ENCODE assay signal across 29 cellular contexts in the genomic region with DNA sequence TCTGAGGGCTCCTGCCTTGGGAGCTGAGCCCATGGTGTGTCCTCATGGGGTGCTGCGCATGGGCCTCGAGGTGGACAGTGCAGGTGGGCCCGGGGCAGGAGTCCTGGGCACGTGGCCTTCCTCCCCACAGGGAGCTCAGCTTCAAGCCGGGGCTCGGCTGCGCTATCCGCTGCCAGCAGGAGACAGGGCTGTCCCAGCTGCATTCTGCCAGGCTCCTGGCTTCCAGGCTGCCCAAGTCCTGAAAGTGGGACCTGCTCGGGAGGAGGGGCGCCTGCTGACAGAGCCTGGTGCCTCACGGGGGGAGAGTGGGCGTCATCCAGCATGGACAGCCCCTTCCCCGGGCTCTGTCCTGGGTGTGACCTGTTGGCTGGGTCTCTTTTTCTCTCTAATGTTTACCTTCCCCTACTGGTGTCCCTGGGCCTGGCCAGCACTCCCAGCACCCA. TPM values are rescaled to one million over a fixed set of nuclear protein-coding genes. Genes with fewer than 3 reads are reported as not detected.
DNase-seq lines count a peak whose midpoint lies in the region; ATAC-seq and TF ChIP-seq lines count a peak whose summit lies in the region.
"Had no signal": no experiment of that assay in that cellular context is flagged by ENCODE, and none has a peak within 500 bp of the region (broad histone marks: within the 10 kb centered on the region; RNA-seq: fewer than 3 reads in every experiment).

No MANE protein-coding gene starts in this region.

- peaks cover 4% of the 10 kb centered on the region; the same call in 1 of the 2 replicates for H3K36me3 ChIP-seq in GM23338 (ENCODE audit: insufficient read depth)
- H3K36me3 ChIP-seq in hepatocyte (replicated peaks; ENCODE audit: insufficient read depth, low read depth) = no peaks in the 10 kb centered on the region
- peaks cover 19 to 30% (median 24%) of the 10 kb centered on the region in 4 donors for H3K36me3 ChIP-seq in stomach
- H3K36me3 ChIP-seq in H7 (replicated peaks; ENCODE audit: control insufficient read depth, insufficient read depth, low read length) = peaks cover 4% of the 10 kb centered on the region
- H3K36me3 ChIP-seq: neural progenitor cell had no signal

- H3K79me2 ChIP-seq in GM23338 (replicated peaks; ENCODE audit: insufficient read depth) (peaks cover 53% of the 10 kb centered on the region), hepatocyte (peaks cover 62% of the 10 kb centered on the region)

- H3K4me1 ChIP-seq in GM23338 (ENCODE audit: insufficient read depth) = peaks cover 9% of the 10 kb centered on the region; the same call in 1 of the 2 replicates
- H3K4me1 ChIP-seq in hepatocyte (ENCODE audit: insufficient read depth) = peaks cover 31% of the 10 kb centered on the region
- peaks cover 48 to 65% (median 63%) of the 10 kb centered on the region in 4 donors for H3K4me1 ChIP-seq in stomach

- no peaks in the 10 kb centered on the region for H3K9me3 ChIP-seq in hepatocyte (ENCODE audit: low read depth)
- H3K9me3 ChIP-seq in stomach = no peaks in the 10 kb centered on the region
- H3K9me3 ChIP-seq: ascending aorta, heart left ventricle, left ventricle myocardium inferior, psoas muscle had no signal

- no peak for TF ChIP-seq CTCF in GM23338 (conservative IDR thresholded peaks at IDR 0.05; ENCODE audit: low read depth in 2 of 2)
- no peak for TF ChIP-seq CTCF in hepatocyte (IDR thresholded peaks at IDR 0.05; ENCODE audit: poor library complexity)
- no peak for TF ChIP-seq CTCF in stomach (IDR thresholded peaks at IDR 0.05)

- no peak for TF ChIP-seq POLR2A in stomach (IDR thresholded peaks at IDR 0.05)

- peaks cover 13% of the 10 kb centered on the region for H3K4me1 Mint-ChIP-seq in GM23338
- no peaks in the 10 kb centered on the region for H3K4me1 Mint-ChIP-seq in activated T-helper 17 cell treated with anti-CD3 and anti-CD28 coated beads, Interleukin-2, amount 50 U/mL, for 72 hours

- H3K36me3 Mint-ChIP-seq in GM23338 (ENCODE audit: low read depth) = peaks cover 28% of the 10 kb centered on the region
- H3K36me3 Mint-ChIP-seq in activated T-helper 17 cell treated with anti-CD3 and anti-CD28 coated beads, Interleukin-2, amount 50 U/mL, for 72 hours (ENCODE audit: low read depth) = peaks cover 7% of the 10 kb centered on the region
- H3K36me3 Mint-ChIP-seq: CD4-positive, CD25-positive, alpha-beta regulatory T cell had no signal

- H3K27me3 Mint-ChIP-seq in GM23338 (ENCODE audit: insufficient read depth, low read depth, poor library complexity) = peaks cover 14% of the 10 kb centered on the region
- H3K27me3 Mint-ChIP-seq in activated T-helper 17 cell treated with anti-CD3 and anti-CD28 coated beads, Interleukin-2, amount 50 U/mL, for 72 hours = no peaks in the 10 kb centered on the region
- H3K27me3 Mint-ChIP-seq: CD4-positive, CD25-positive, alpha-beta regulatory T cell had no signal

- H3K4me3 Mint-ChIP-seq in GM23338 = no peak overlapping the region
- no peak overlapping the region for H3K4me3 Mint-ChIP-seq in activated T-helper 17 cell treated with anti-CD3 and anti-CD28 coated beads, Interleukin-2, amount 50 U/mL, for 72 hours
- H3K4me3 Mint-ChIP-seq: activated T-cell treated with anti-CD3 and anti-CD28 coated beads, Interleukin-2, amount 50 U/mL, for 4 hours; CD4-positive, CD25-positive, alpha-beta regulatory T cell; neural progenitor cell had no signal

- no peaks in the 10 kb centered on the region for H3K27me3 ChIP-seq in GM23338 (ENCODE audit: insufficient read depth)
- H3K27me3 ChIP-seq in hepatocyte = no peaks in the 10 kb centered on the region
- H3K27me3 ChIP-seq in stomach = no peaks in the 10 kb centered on the region
- no peaks in the 10 kb centered on the region for H3K27me3 ChIP-seq in H7 (ENCODE audit: control insufficient read depth, insufficient read depth, low read length)
- H3K27me3 ChIP-seq: ascending aorta, heart left ventricle, neural progenitor cell had no signal

- H3K4me3 ChIP-seq in GM23338 (no peak overlapping the region), hepatocyte (no peak overlapping the region), stomach (peak overlapping the region in 1 of 4 donors; percentile 13), H7 (ENCODE audit: insufficient read depth, low read depth, low read length) (no peak overlapping the region)
- H3K4me3 ChIP-seq: ascending aorta, GM23248, heart left ventricle, left ventricle myocardium inferior, neural progenitor cell, psoas muscle had no signal

- H3K27ac ChIP-seq in GM23338 (ENCODE audit: low read depth) (0 out of 2 replicates have a peak overlapping the region, but pooled peaks have one; percentile 9), hepatocyte (peak overlapping the region; percentile 92), stomach (peak overlapping the region; percentile 54 to 96 (median 77))
- H3K27ac ChIP-seq: ascending aorta, GM23248, heart left ventricle, left ventricle myocardium inferior, neural progenitor cell, psoas muscle had no signal

- H3K4me2 ChIP-seq in GM23338 = no peak overlapping the region
- H3K4me2 ChIP-seq in hepatocyte = peak overlapping the region; percentile 28
- H3K4me2 ChIP-seq: neural progenitor cell had no signal

- no peak overlapping the region for H2AFZ ChIP-seq in GM23338
- H2AFZ ChIP-seq in hepatocyte = no peak overlapping the region
- H2AFZ ChIP-seq: GM23248, neural progenitor cell had no signal

- intact Hi-C loops in stomach (cut with DNase I; ENCODE audit: low total_unique reads) = no loop called here

- H3K9me2 ChIP-seq in GM23338 (ENCODE audit: insufficient read depth) (no peaks in the 10 kb centered on the region), hepatocyte (replicated peaks; ENCODE audit: insufficient read depth) (no peaks in the 10 kb centered on the region)

- H4K20me1 ChIP-seq in GM23338 (replicated peaks; ENCODE audit: insufficient read depth) = no peaks in the 10 kb centered on the region; the same call in none of the 2 replicates
- peaks cover 27% of the 10 kb centered on the region for H4K20me1 ChIP-seq in hepatocyte (ENCODE audit: insufficient read depth, poor library complexity, severe bottlenecking)

- no peak for TF ChIP-seq EP300 in stomach (IDR thresholded peaks at IDR 0.05)

- H3K9me3 Mint-ChIP-seq in GM23338 = no peaks in the 10 kb centered on the region; the same call in 2 of the 3 replicates
- no peaks in the 10 kb centered on the region for H3K9me3 Mint-ChIP-seq in activated T-helper 17 cell treated with anti-CD3 and anti-CD28 coated beads, Interleukin-2, amount 50 U/mL, for 72 hours
- H3K9me3 Mint-ChIP-seq: activated T-cell treated with anti-CD3 and anti-CD28 coated beads, Interleukin-2, amount 50 U/mL, for 4 hours; CD4-positive, CD25-positive, alpha-beta regulatory T cell; neural progenitor cell had no signal

- DNase-seq in GM23338 (ENCODE audit: low spot score) (no peak), hepatocyte (ENCODE audit: low spot score) (peak; percentile 63), stomach (no peak), globus pallidus (ENCODE audit: low spot score) (no peak), NCI-H524 treated with DMSO at 0.1 percent for 48 hours (lab: John Stamatoyannopoulos, UW) (no peak), H7 (no peak)
- DNase-seq: activated naive CD4-positive, alpha-beta T cell treated with anti-CD3 and anti-CD28 coated beads, Interleukin-2, amount 50 U/mL, for 16 hours; activated T-cell treated with anti-CD3 and anti-CD28 coated beads, Interleukin-2, amount 50 U/mL, for 4 hours; CD4-positive, CD25-positive, alpha-beta regulatory T cell; cerebellar nuclear complex; DMS53; GM23248; heart left ventricle; Karpas-422; left ventricle myocardium inferior; NCI-H1048; NCI-H2081; NCI-H446; psoas muscle; RPMI8226; stimulated activated CD4-positive, alpha-beta T cell treated with anti-CD3 and anti-CD28 coated beads, Interleukin-4, amount 100 ng/mL, for 1 hour; T-helper 9 cell had no signal

- H3K27ac Mint-ChIP-seq in GM23338 = no peak overlapping the region
- no peak overlapping the region for H3K27ac Mint-ChIP-seq in activated T-helper 17 cell treated with anti-CD3 and anti-CD28 coated beads, Interleukin-2, amount 50 U/mL, for 72 hours
- H3K27ac Mint-ChIP-seq: neural progenitor cell had no signal

- H3F3A ChIP-seq in GM23338 (replicated peaks; ENCODE audit: low read depth) = peaks cover 10% of the 10 kb centered on the region; the same call in 1 of the 2 replicates

- WGBS in hepatocyte (ENCODE audit: low lambda C conversion rate, missing lambda C conversion rate) = 82% methylated on average over 13 of the region's 13 CpGs
- WGBS in stomach, 5 donors = 53 to 79% (median 58%) methylated on average over 4 to 13 of the region's 13 CpGs

- no peak for ATAC-seq in GM23338
- peak; percentile 6 for ATAC-seq in activated T-helper 17 cell treated with anti-CD3 and anti-CD28 coated beads, Interleukin-2, amount 50 U/mL, for 72 hours (replicated peaks)
- ATAC-seq in GM18520 (IDR thresholded peaks at IDR 0.05; ENCODE audit: unreplicated experiment) = no peak
- ATAC-seq: heart left ventricle, psoas muscle, SK-N-SH treated with all-trans-retinoic acid at 6 μM for 48 hours had no signal

RNA-seq across cellular contexts. Expression of a gene that starts 7.1 kb away (rescaled TPM):
- 133 and 143 TPM in 2 replicates for total RNA-seq in GM23338 (2014; rRNA removed; shearing (Covaris generic))
- 36.4 and 41.4 TPM in 2 replicates for polyA plus RNA-seq in GM23338 (2016; fragmentation: Nextera tagmentation; extraction: Ambion mirVana)
- 10 to 100 TPM; 49.8 to 80.1 TPM for total RNA-seq in activated T-helper 17 cell treated with anti-CD3 and anti-CD28 coated beads, Interleukin-2, amount 50 U/mL, for 72 hours
- 55.1 and 73.4 TPM in 2 replicates for total RNA-seq in hepatocyte
- 30.0 and 37.4 TPM in 2 replicates for polyA plus RNA-seq in hepatocyte
- total RNA-seq in stomach = 100 to 1,000 TPM in 1 of 5 donors, 10 to 100 TPM in 4; 20.9 to 204 (median 58.9) TPM
- 10 to 100 TPM; 27.1 to 39.5 (median 37.3) TPM for polyA plus RNA-seq in stomach
- 147 and 153 TPM in 2 replicates for total RNA-seq in H7 (2014; rRNA removed; shearing (Covaris generic))

RNA-seq across cellular contexts. Expression of a gene that starts 14.3 kb away (rescaled TPM):
- 3.7 and 4.1 TPM in 2 replicates for total RNA-seq in GM23338 (2014; rRNA removed; shearing (Covaris generic))
- 8.7 and 11.6 TPM in 2 replicates for polyA plus RNA-seq in GM23338 (2016; fragmentation: Nextera tagmentation; extraction: Ambion mirVana)
- under 1 TPM; 0.28 to 0.34 TPM for total RNA-seq in activated T-helper 17 cell treated with anti-CD3 and anti-CD28 coated beads, Interleukin-2, amount 50 U/mL, for 72 hours
- 4.1 and 8.3 TPM in 2 replicates for total RNA-seq in hepatocyte
- polyA plus RNA-seq in hepatocyte = 11.3 and 15.0 TPM in 2 replicates
- total RNA-seq in stomach = 100 to 1,000 TPM in 1 of 5 donors, 10 to 100 TPM in 1, not detected in 3; 27.2 to 114 TPM
- polyA plus RNA-seq in stomach = 10 to 100 TPM; 15.1 to 63.4 (median 20.3) TPM
- 9.2 and 10.7 TPM in 2 replicates for total RNA-seq in H7 (2014; rRNA removed; shearing (Covaris generic))
- total RNA-seq: activated T-cell treated with anti-CD3 and anti-CD28 coated beads, Interleukin-2, amount 50 U/mL, for 4 hours; ascending aorta; CD4-positive, CD25-positive, alpha-beta regulatory T cell; GM23248; skeletal muscle tissue had no signal

RNA-seq across cellular contexts. Expression of a gene that starts 27.0 kb away (rescaled TPM):
- 75.5 and 107 TPM in 2 replicates for total RNA-seq in GM23338 (2014; rRNA removed; shearing (Covaris generic))
- polyA plus RNA-seq in GM23338 (2016; fragmentation: Nextera tagmentation; extraction: Ambion mirVana) (18.5 and 21.1 TPM in 2 replicates), hepatocyte (35.9 and 49.3 TPM in 2 replicates), stomach (10 to 100 TPM; 10.4 to 58.9 (median 22.7) TPM)
- total RNA-seq in activated T-helper 17 cell treated with anti-CD3 and anti-CD28 coated beads, Interleukin-2, amount 50 U/mL, for 72 hours = 100 to 1,000 TPM in 1 of 2 donors, 10 to 100 TPM in 1; 71.8 to 122 TPM
- total RNA-seq in hepatocyte (40.2 and 60.6 TPM in 2 replicates), stomach (100 to 1,000 TPM in 3 of 5 donors, 10 to 100 TPM in 2; 88.5 to 776 (median 459) TPM)
- total RNA-seq in H7 (2014; rRNA removed; shearing (Covaris generic)) = 45.6 and 64.4 TPM in 2 replicates

RNA-seq across cellular contexts. Expression of a gene that starts 33.7 kb away (rescaled TPM):
- 2.4 and 6.2 TPM in 2 replicates for total RNA-seq in GM23338 (2014; rRNA removed; shearing (Covaris generic))
- polyA plus RNA-seq in GM23338 (2016; fragmentation: Nextera tagmentation; extraction: Ambion mirVana) = 1.0 TPM in 2 replicates
- total RNA-seq in activated T-helper 17 cell treated with anti-CD3 and anti-CD28 coated beads, Interleukin-2, amount 50 U/mL, for 72 hours = 1 to 10 TPM in 1 of 2 donors, under 1 TPM in 1; 0.78 to 6.6 TPM
- total RNA-seq in hepatocyte = 0.47 and 0.80 TPM in 2 replicates
- polyA plus RNA-seq in hepatocyte = 1.7 TPM in 2 replicates
- under 1 TPM in 1 of 5 donors, not detected in 4; 0.73 TPM for total RNA-seq in stomach
- under 1 TPM; 0.15 to 0.55 (median 0.19) TPM for polyA plus RNA-seq in stomach
- total RNA-seq in H7 (2014; rRNA removed; shearing (Covaris generic)) = 1.5 and 2.0 TPM in 2 replicates
- total RNA-seq: ascending aorta; CD4-positive, CD25-positive, alpha-beta regulatory T cell; GM23248; subcutaneous adipose tissue had no signal
- polyA plus RNA-seq: CD4-positive, CD25-positive, alpha-beta regulatory T cell; GM23248 had no signal

RNA-seq across cellular contexts. Expression of a gene that starts 42.6 kb away (rescaled TPM):
- total RNA-seq in GM23338 (2014; rRNA removed; shearing (Covaris generic)) = 98.1 and 138 TPM in 2 replicates
- polyA plus RNA-seq in GM23338 (2016; fragmentation: Nextera tagmentation; extraction: Ambion mirVana) (55.3 and 58.8 TPM in 2 replicates), hepatocyte (87.3 and 88.3 TPM in 2 replicates), stomach (10 to 100 TPM; 46.8 to 68.1 (median 55.3) TPM)
- 10 to 100 TPM; 33.4 to 48.8 TPM for total RNA-seq in activated T-helper 17 cell treated with anti-CD3 and anti-CD28 coated beads, Interleukin-2, amount 50 U/mL, for 72 hours
- total RNA-seq in hepatocyte (28.3 and 52.4 TPM in 2 replicates), stomach (100 to 1,000 TPM in 1 of 5 donors, 10 to 100 TPM in 3, 1 to 10 TPM in 1; 7.5 to 235 (median 56.2) TPM)
- total RNA-seq in H7 (2014; rRNA removed; shearing (Covaris generic)) = 25.4 and 28.6 TPM in 2 replicates

Comparison
In these comparisons a context has a peak if more than half of its experiments do, and no peak if none do; other contexts are left out.
1. H3K27ac ChIP-seq: peak in every context shown above with its lines; median percentile 92 in hepatocyte; 77 in stomach; 9 in GM23338.